In the genomic region with DNA sequence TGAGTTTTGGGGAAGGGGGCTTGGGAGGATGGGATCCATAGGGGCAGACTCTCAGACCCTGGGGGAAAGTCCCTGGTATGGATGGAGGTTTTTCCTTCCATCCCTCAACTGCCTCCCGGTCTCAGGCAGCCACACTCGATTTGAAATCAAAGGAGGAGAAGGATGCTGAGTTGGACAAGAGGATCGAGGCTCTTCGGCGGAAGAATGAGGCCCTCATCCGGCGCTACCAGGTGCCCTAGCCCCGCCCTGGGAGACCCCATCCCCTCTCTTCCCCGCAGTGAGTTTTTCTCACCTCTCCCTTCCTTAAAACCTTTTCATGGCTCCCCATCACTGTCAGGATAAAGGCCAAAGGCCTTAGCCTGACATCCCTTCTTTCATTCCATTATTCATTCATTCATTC, we compare ENCODE assay signal across 8 cellular contexts. TPM values are rescaled to one million over a fixed set of nuclear protein-coding genes. Genes with fewer than 3 reads are reported as not detected.
DNase-seq lines count a peak whose midpoint lies in the region; ATAC-seq and TF ChIP-seq lines count a peak whose summit lies in the region.

No MANE protein-coding gene starts in this region.

- H4K20me1 ChIP-seq in Karpas-422 (ENCODE audit: insufficient read depth, low read depth, low read length) = 0 out of 2 replicates have a peak, but pooled peaks cover 4% of the 10 kb centered on the region

- H3K4me1 Mint-ChIP-seq in natural killer cell = peaks cover 46 to 49% of the 10 kb centered on the region in 2 donors

- H3K36me3 Mint-ChIP-seq in natural killer cell = no peaks in the 10 kb centered on the region

- DNase-seq in AG09309 (ENCODE audit: low read depth) (no peak), Karpas-422 (no peak), choroid plexus epithelial cell (ENCODE audit: low read depth) (no peak), natural killer cell (no peak), iPS-NIHi7 (ENCODE audit: extremely low spot score) (no peak), dermis blood vessel endothelial cell (no peak)

- no peaks in the 10 kb centered on the region for H3K9me3 ChIP-seq in Karpas-422 (ENCODE audit: low read length)

- H3K27ac ChIP-seq in Karpas-422 (ENCODE audit: low read length) = no peak overlapping the region

- peaks cover 16% of the 10 kb centered on the region for H3K4me1 ChIP-seq in Karpas-422 (ENCODE audit: low read length)

- H2AFZ ChIP-seq in Karpas-422 (ENCODE audit: low read length) = no peak overlapping the region

- H3K4me3 ChIP-seq in AG09309 (ENCODE audit: control insufficient read depth, low read depth, low read length) (peak overlapping the region; percentile 63), Karpas-422 (ENCODE audit: low read length) (0 out of 2 replicates have a peak overlapping the region, but pooled peaks have one; percentile 74), choroid plexus epithelial cell (ENCODE audit: low read depth, low read length) (peak overlapping the region; percentile 67)

- H3K9me2 ChIP-seq in Karpas-422 (replicated peaks; ENCODE audit: insufficient read depth, low read length) = no peaks in the 10 kb centered on the region

- peak overlapping the region; percentile 95 for H3K4me3 Mint-ChIP-seq in natural killer cell

- intact Hi-C loops in natural killer cell (cut with micrococcal nuclease) = no loop called here

- H3K9me3 Mint-ChIP-seq in natural killer cell = no peaks in the 10 kb centered on the region

- H3K27me3 ChIP-seq in Karpas-422 (ENCODE audit: low read length) = no peaks in the 10 kb centered on the region

- peak overlapping the region; percentile 70; the same call in 1 of the 2 replicates for H3K9ac ChIP-seq in Karpas-422 (ENCODE audit: low read length)

- H3K36me3 ChIP-seq in Karpas-422 (ENCODE audit: insufficient read depth, low read length) = no peaks in the 10 kb centered on the region

- peaks cover 14% of the 10 kb centered on the region for H3K79me2 ChIP-seq in Karpas-422 (ENCODE audit: low read length)

- no peaks in the 10 kb centered on the region for H3K27me3 Mint-ChIP-seq in natural killer cell (ENCODE audit: low read depth in 2 of 2)

- ATAC-seq in natural killer cell = no peak
- ATAC-seq in HG02885 (IDR thresholded peaks at IDR 0.05; ENCODE audit: poor library complexity, unreplicated experiment) = no peak
- no peak for ATAC-seq in HG02973 (IDR thresholded peaks at IDR 0.05; ENCODE audit: unreplicated experiment)

- TF ChIP-seq CTCF in AG09309 (IDR thresholded peaks at IDR 0.05; ENCODE audit: control insufficient read depth, insufficient read depth, low read depth, low read length, missing control alignments) (no peak), choroid plexus epithelial cell (conservative IDR thresholded peaks at IDR 0.05; ENCODE audit: low read depth, low read length) (no peak), natural killer cell (IDR thresholded peaks at IDR 0.05) (no peak)

- H3K4me2 ChIP-seq in Karpas-422 (ENCODE audit: low read depth, low read length, poor library complexity, severe bottlenecking) = peak overlapping the region; percentile 83

- peak overlapping the region in 1 of 2 donors; percentile 98 for H3K27ac Mint-ChIP-seq in natural killer cell

RNA-seq across cellular contexts. Expression of gene CCDC9, which starts 2.1 kb away (rescaled TPM):
- 2.2 and 7.1 TPM in 2 replicates for total RNA-seq in Karpas-422 (2014; rRNA removed; shearing (Covaris generic); ENCODE audit: low replicate concordance)
- total RNA-seq in natural killer cell (10 to 100 TPM; 49.6 to 55.8 (median 55.4) TPM), dermis blood vessel endothelial cell (3.4 and 4.9 TPM in 2 replicates)

RNA-seq across cellular contexts. Expression of gene INAFM1, which starts 16.3 kb away (rescaled TPM):
- 4.6 and 8.4 TPM in 2 replicates for total RNA-seq in Karpas-422 (2014; rRNA removed; shearing (Covaris generic); ENCODE audit: low replicate concordance)
- total RNA-seq in natural killer cell (10 to 100 TPM in 1 of 3 donors, 1 to 10 TPM in 2; 9.1 to 10.3 (median 9.5) TPM), dermis blood vessel endothelial cell (1.1 and 1.5 TPM in 2 replicates)

RNA-seq across cellular contexts. Expression of gene BBC3, which starts 27.4 kb away (rescaled TPM):
- 4.0 and 8.9 TPM in 2 replicates for total RNA-seq in Karpas-422 (2014; rRNA removed; shearing (Covaris generic); ENCODE audit: low replicate concordance)
- 10 to 100 TPM; 39.9 to 45.1 (median 43.9) TPM for total RNA-seq in natural killer cell
- 24.5 and 26.9 TPM in 2 replicates for total RNA-seq in dermis blood vessel endothelial cell

RNA-seq across cellular contexts. Expression of gene C5AR1, which starts 51.2 kb away (rescaled TPM):
- 0.11 and 0.41 TPM in 2 replicates for total RNA-seq in Karpas-422 (2014; rRNA removed; shearing (Covaris generic); ENCODE audit: low replicate concordance)
- total RNA-seq in natural killer cell = 10 to 100 TPM; 11.4 to 42.7 (median 28.7) TPM
- total RNA-seq in dermis blood vessel endothelial cell = not detected in 2 replicates
